ENCODE assay signal across 23 cellular contexts in genomic region chr12:12885060-12885792, GRCh38. TPM values are rescaled to one million over a fixed set of nuclear protein-coding genes. Genes with fewer than 3 reads are reported as not detected.
A peak's percentile ranks its signal among the peaks of the same experiment; 100 is the strongest.
DNase-seq lines count a peak whose midpoint lies in the region; ATAC-seq, FAIRE-seq and TF ChIP-seq lines count a peak whose summit lies in the region.
"Had no signal": no experiment of that assay in that cellular context is flagged by ENCODE, and none has a peak within 500 bp of the region (broad histone marks: within the 10 kb centered on the region; RNA-seq: fewer than 3 reads in every experiment).

No MANE protein-coding gene starts in this region.

- TF ChIP-seq RAD21 in A549 (conservative IDR thresholded peaks at IDR 0.05 in 1 of 2, IDR thresholded peaks at IDR 0.05 in 1 of 2): no peak

- H3K27me3 Mint-ChIP-seq in HFFc6 (ENCODE audit: insufficient read depth): peaks cover 9% of the 10 kb centered on the region; the same call in 1 of the 2 replicates

- H3K4me1 ChIP-seq in A549 (peaks cover 75% of the 10 kb centered on the region), Panc1 (ENCODE audit: control insufficient read depth, insufficient read depth, low read length) (peaks cover 75% of the 10 kb centered on the region), Peyer's patch (no peaks in the 10 kb centered on the region)

- H3K27ac Mint-ChIP-seq in HFFc6: peak overlapping the region; percentile 34
- H3K27ac Mint-ChIP-seq: activated naive CD4-positive, alpha-beta T cell treated with anti-CD3 and anti-CD28 coated beads, Interleukin-2, amount 10 ng/mL, durations not matched to agents 7 days and 5 days; CD4-positive, alpha-beta memory T cell; stimulated activated naive CD8-positive, alpha-beta T cell treated with anti-CD3 and anti-CD28 coated beads, Interleukin-15, Interleukin-2, amounts not matched to agents 100 ng/mL and 50 ng/mL, for 24 hours had no signal

- 0 out of 3 replicates have a peak overlapping the region, but pooled peaks have one; percentile 3 for H3K4me2 ChIP-seq in A549

- H3K27me3 ChIP-seq in Panc1 (ENCODE audit: control insufficient read depth, insufficient read depth, low read length) (no peaks in the 10 kb centered on the region), Peyer's patch (no peaks in the 10 kb centered on the region)
- H3K27me3 ChIP-seq: body of pancreas, transverse colon had no signal

- peak overlapping the region; percentile 85 to 90 for H3K27ac ChIP-seq in A549
- peak overlapping the region; percentile 97 for H3K27ac ChIP-seq in Panc1 (ENCODE audit: low read length)
- H3K27ac ChIP-seq in Peyer's patch: no peak overlapping the region
- H3K27ac ChIP-seq: body of pancreas, coronary artery, left lung, transverse colon had no signal

- TF ChIP-seq POLR2A in A549 (IDR thresholded peaks at IDR 0.05; ENCODE audit: low read length) (no peak), Peyer's patch (IDR thresholded peaks at IDR 0.05) (no peak)

- no TSS peak for BruUV-seq in Panc1 (replicated peaks; lab: Mats Ljungman, UMichigan)

- in situ Hi-C loops in Panc1 (cut with HindIII; ENCODE audit: low pct_unique_long_range_greater_than_20kb, low sequenced_read_pairs): no loop called here

- WGBS in A549 (ENCODE audit: missing lambda C conversion rate): 77% methylated on average over 14 of the region's 14 CpGs

- POLR2A ChIA-PET in A549 (lab: Yijun Ruan, JAX): no interaction called here
- POLR2A ChIA-PET in Panc1 (lab: Charles Lee): interaction anchor here (0.7 kb wide), 1 partner anchor 12 kb away, joined by 4 read pairs; no protein-coding TSS in a partner anchor

- intact Hi-C loops in Panc1 (cut with micrococcal nuclease; ENCODE audit: unreplicated experiment): no loop called here

- H3K9me3 ChIP-seq in A549 (no peaks in the 10 kb centered on the region), Panc1 (ENCODE audit: control insufficient read depth, insufficient read depth, low read depth, low read length) (no peaks in the 10 kb centered on the region), Peyer's patch (no peaks in the 10 kb centered on the region)
- H3K9me3 ChIP-seq: body of pancreas, left lung, transverse colon had no signal

- peaks cover 76% of the 10 kb centered on the region for H3K4me1 Mint-ChIP-seq in HFFc6 (ENCODE audit: low read depth)

- CTCF ChIA-PET in A549 (lab: Yijun Ruan, JAX) (interaction anchor here (1.9 kb wide), 1 partner anchor 16 kb away, joined by 6 read pairs; no protein-coding TSS in a partner anchor), Panc1 (lab: Charles Lee) (no interaction called here)

- FAIRE-seq in A549 (lab: Jason Lieb, UNC): no peak
- FAIRE-seq: GM18507 had no signal

- H3K36me3 ChIP-seq in Panc1 (ENCODE audit: control insufficient read depth, insufficient read depth, low read length) (no peaks in the 10 kb centered on the region), Peyer's patch (no peaks in the 10 kb centered on the region)
- H3K36me3 ChIP-seq: left lung, transverse colon had no signal

- H3K4me3 Mint-ChIP-seq in HFFc6: no peak overlapping the region
- H3K4me3 Mint-ChIP-seq: activated naive CD4-positive, alpha-beta T cell treated with anti-CD3 and anti-CD28 coated beads, Interleukin-2, amount 10 ng/mL, durations not matched to agents 7 days and 5 days; stimulated activated naive CD8-positive, alpha-beta T cell treated with anti-CD3 and anti-CD28 coated beads, Interleukin-15, Interleukin-2, amounts not matched to agents 100 ng/mL and 50 ng/mL, for 24 hours had no signal

- H3K4me3 ChIP-seq in A549 (no peak overlapping the region), Panc1 (ENCODE audit: low read depth in 2 of 2, low read length in 2 of 2) (no peak overlapping the region), Peyer's patch (no peak overlapping the region)
- H3K4me3 ChIP-seq: body of pancreas, coronary artery, left lung, transverse colon had no signal

- H3K9me3 Mint-ChIP-seq in HFFc6: no peaks in the 10 kb centered on the region
- H3K9me3 Mint-ChIP-seq: activated naive CD4-positive, alpha-beta T cell treated with anti-CD3 and anti-CD28 coated beads, Interleukin-2, amount 10 ng/mL, durations not matched to agents 7 days and 5 days; stimulated activated naive CD8-positive, alpha-beta T cell treated with anti-CD3 and anti-CD28 coated beads, Interleukin-15, Interleukin-2, amounts not matched to agents 100 ng/mL and 50 ng/mL, for 24 hours had no signal

- peaks cover 31% of the 10 kb centered on the region for H3K36me3 Mint-ChIP-seq in HFFc6 (ENCODE audit: low read depth)
- H3K36me3 Mint-ChIP-seq: activated naive CD4-positive, alpha-beta T cell treated with anti-CD3 and anti-CD28 coated beads, Interleukin-2, amount 10 ng/mL, durations not matched to agents 7 days and 5 days; CD4-positive, alpha-beta memory T cell had no signal

- no peak for TF ChIP-seq EP300 in A549 (IDR thresholded peaks at IDR 0.05)

- DNase-seq in A549 (ENCODE audit: low read depth in 1 of 2, low spot score in 1 of 2) (no peak), HFFc6 (no peak), Panc1 (ENCODE audit: low read depth, low spot score) (no peak), islet precursor cell (peak; percentile 82), Peyer's patch (no peak)
- DNase-seq: activated CD4-positive, alpha-beta T cell treated with anti-CD3 and anti-CD28 coated beads, Interleukin-2, amount 50 U/mL, for 4 hours; activated naive CD4-positive, alpha-beta T cell treated with anti-CD3 and anti-CD28 coated beads, Interleukin-2, amount 10 ng/mL, durations not matched to agents 7 days and 5 days; body of pancreas; CD4-positive, alpha-beta memory T cell; GOT3; left lung; NCI-H1048; NCI-H226; Right ventricle myocardium superior; T-helper 1 cell; transverse colon had no signal

- ATAC-seq in A549 (no peak), Panc1 (no peak), HG03432 (IDR thresholded peaks at IDR 0.05; ENCODE audit: unreplicated experiment) (no peak), GM19395 (IDR thresholded peaks at IDR 0.05; ENCODE audit: unreplicated experiment) (no peak), HG03159 (IDR thresholded peaks at IDR 0.05; ENCODE audit: unreplicated experiment) (no peak)
- ATAC-seq: body of pancreas, left lung, sciatic nerve had no signal

- no peak for TF ChIP-seq CTCF in A549 (IDR thresholded peaks at IDR 0.05)
- no peak for TF ChIP-seq CTCF in HFFc6 (IDR thresholded peaks at IDR 0.05)
- TF ChIP-seq CTCF in Panc1 (IDR thresholded peaks at IDR 0.05): no peak
- no peak for TF ChIP-seq CTCF in Peyer's patch (IDR thresholded peaks at IDR 0.05)

TF ChIP-seq in A549, 52 proteins besides CTCF, POLR2A, EP300 and RAD21 (continues in another document):
- TF ChIP-seq TFCP2L1 (CRISPR knock-in tag; IDR thresholded peaks at IDR 0.05) (no peak), ZNF302 (CRISPR knock-in tag; IDR thresholded peaks at IDR 0.05) (no peak), MYC (IDR thresholded peaks at IDR 0.05; ENCODE audit: borderline replicate concordance, low read length) (no peak), MAZ (IDR thresholded peaks at IDR 0.05; ENCODE audit: borderline replicate concordance, low read depth, low read length) (no peak), RARB (CRISPR knock-in tag; IDR thresholded peaks at IDR 0.05) (no peak), PBX3 (IDR thresholded peaks at IDR 0.05) (no peak), ATOH8 (CRISPR knock-in tag; IDR thresholded peaks at IDR 0.05; ENCODE audit: low read depth) (no peak), RCOR1 (IDR thresholded peaks at IDR 0.05; ENCODE audit: low read depth, low read length) (no peak), NFE2L2 (conservative IDR thresholded peaks at IDR 0.05; ENCODE audit: low read length) (no peak), BHLHE40 (IDR thresholded peaks at IDR 0.05; ENCODE audit: low read depth, low read length) (no peak), CBX8 (IDR thresholded peaks at IDR 0.05) (no peak), KDM1A (IDR thresholded peaks at IDR 0.05; ENCODE audit: low read depth) (no peak), MAFK (IDR thresholded peaks at IDR 0.05; ENCODE audit: partially characterized antibody) (no peak), ZFP36 (IDR thresholded peaks at IDR 0.05; ENCODE audit: borderline replicate concordance, partially characterized antibody) (no peak)

RNA-seq across cellular contexts. Expression of gene GPRC5A, which starts 6.1 kb away (rescaled TPM):
- 296 and 321 TPM in 2 replicates for polyA plus RNA-seq in A549 (2011; rRNA removed)
- 275 and 331 TPM in 2 replicates for polyA plus RNA-seq in A549 (2012; cell fraction: cytosol; rRNA removed)
- 582 and 654 TPM in 2 replicates for polyA plus RNA-seq in A549 (2012; cell fraction: nucleus; rRNA removed)
- 173 to 207 TPM (median 197 TPM) in 3 replicates for polyA plus RNA-seq in A549 (2017; fragmentation: RNase III; extraction: RNeasy Plus Mini Kit Qiagen cat#74134 plus additional on column Dnase treatment)
- polyA minus RNA-seq in A549 (2011; rRNA and poly(A)+ RNA removed): 913 and 975 TPM in 2 replicates
- 100 to 1,000 TPM; 206 to 371 (median 280) TPM for total RNA-seq in HFFc6 (2021; fragmentation: NEBNext Ultra II Directional; extraction: Animal tissue kit (Norgen Biotek cat#: 25700))
- 648 TPM for total RNA-seq in Panc1 (2021; ENCODE audit: unreplicated experiment)
- polyA plus RNA-seq in Panc1 (2012; ENCODE audit: insufficient read length): 548 TPM
- 100 to 1,000 TPM in 1 of 4 donors, 10 to 100 TPM in 3; 16.5 to 106 (median 91.1) TPM for total RNA-seq in Peyer's patch
- total RNA-seq: CD4-positive, alpha-beta memory T cell had no signal

Comparison
In these comparisons a context has a peak if more than half of its experiments do, and no peak if none do; other contexts are left out.
1. H3K27ac ChIP-seq: peak in A549 (2 of 2) and Panc1 (single experiment); none in Peyer's patch (0 of 4).